Comparison of ENCODE assay signal across 19 cellular contexts in the genomic region with DNA sequence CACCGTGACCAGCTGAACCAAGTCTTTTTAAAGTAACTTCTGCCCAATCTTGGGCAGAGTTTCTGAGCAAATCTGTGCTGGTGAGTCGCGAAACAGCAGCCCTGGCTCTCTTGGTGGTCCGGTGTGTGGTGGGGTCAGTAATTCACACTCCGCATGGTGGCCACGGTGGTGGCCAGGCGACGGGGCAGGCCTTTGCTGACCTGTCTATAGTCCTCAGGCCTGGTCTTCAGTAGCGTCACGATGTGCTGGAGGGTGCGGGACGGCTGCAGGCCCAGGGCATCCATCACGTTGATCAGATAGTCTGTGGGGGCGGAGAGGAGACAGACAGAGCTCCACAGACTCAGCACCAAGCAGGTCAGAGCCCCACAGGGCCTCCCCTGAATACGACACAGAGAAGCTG.
"Had no signal": no experiment of that assay in that cellular context is flagged by ENCODE, and none has a peak within 500 bp of the region (broad histone marks: within the 10 kb centered on the region; RNA-seq: fewer than 3 reads in every experiment).

No MANE protein-coding gene starts in this region.

- H2AFZ ChIP-seq: hepatocyte, parathyroid adenoma had no signal

- H3K4me2 ChIP-seq: hepatocyte had no signal

- H3K27me3 ChIP-seq: dorsolateral prefrontal cortex, hepatocyte, suprapubic skin, thyroid gland, upper lobe of left lung had no signal

- H3K9ac ChIP-seq: parathyroid adenoma had no signal

- DNase-seq: effector CD8-positive, alpha-beta T cell; foreskin melanocyte; head of caudate nucleus; left colon; left ventricle myocardium superior; mammary epithelial cell; naive thymus-derived CD4-positive, alpha-beta T cell; psoas muscle; stimulated activated CD4-positive, alpha-beta T cell treated with anti-CD3 and anti-CD28 coated beads, Interleukin-12 subunit alpha, Interleukin-12 subunit beta, amount 100 ng/mL, for 4 hours; stimulated activated naive CD4-positive, alpha-beta T cell treated with Interleukin-2 at 50 U/mL for 16 hours; thyroid gland had no signal

- H3K27ac ChIP-seq: coronary artery, dorsolateral prefrontal cortex, hepatocyte, parathyroid adenoma, psoas muscle, skin epidermis, suprapubic skin, thyroid gland, upper lobe of left lung had no signal

- H3K79me2 ChIP-seq: hepatocyte, parathyroid adenoma had no signal

- H3K9me3 ChIP-seq: psoas muscle, suprapubic skin, thyroid gland, upper lobe of left lung had no signal

- H3K4me3 ChIP-seq: coronary artery, dorsolateral prefrontal cortex, hepatocyte, psoas muscle, skin epidermis, suprapubic skin, thyroid gland, upper lobe of left lung had no signal

- ATAC-seq: left colon; left ventricle myocardium superior; naive thymus-derived CD4-positive, alpha-beta T cell; psoas muscle; sciatic nerve had no signal

- H3K4me1 ChIP-seq: parathyroid adenoma had no signal
